1 cellular context compared by ENCODE assay signal in the genomic region with DNA sequence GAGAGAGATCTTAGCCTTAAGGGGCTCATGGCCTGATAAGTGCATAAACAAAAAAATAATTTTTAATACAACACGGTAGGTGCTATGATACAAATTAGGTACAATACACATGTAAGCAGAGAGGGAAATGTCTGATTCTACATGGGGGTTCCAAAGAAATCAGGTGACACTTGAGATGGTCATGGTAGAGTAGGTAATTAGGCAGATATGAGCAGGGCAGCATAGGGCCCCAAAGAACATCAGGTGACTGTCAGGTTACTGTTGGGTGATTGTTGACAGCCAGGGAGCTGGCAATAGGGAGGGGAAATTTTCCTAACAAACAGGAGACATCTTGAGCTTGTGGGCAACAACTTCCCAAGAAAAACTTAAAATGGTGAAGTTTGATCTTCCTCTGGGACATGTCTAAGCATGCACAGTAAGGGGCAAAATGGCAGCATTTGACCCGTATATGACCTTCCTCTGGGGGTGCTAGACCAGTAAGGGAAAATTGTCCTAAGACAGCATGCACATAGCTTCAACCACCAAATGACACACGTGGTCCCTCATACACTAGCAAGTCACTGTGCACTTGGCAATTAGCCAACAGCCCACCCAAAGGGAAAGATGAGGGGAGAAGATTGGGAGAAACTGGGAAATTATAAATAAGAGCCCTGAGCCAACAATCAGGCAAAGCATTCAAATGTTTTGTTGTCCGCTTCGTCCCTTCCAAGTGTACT.
TF ChIP-seq lines count a peak whose summit lies in the region.

No MANE protein-coding gene starts in this region.

TF ChIP-seq in HepG2, 621 proteins besides CTCF, POLR2A, EP300 and RAD21:
- no peak for TF ChIP-seq FOSL1 (CRISPR knock-in tag; IDR thresholded peaks at IDR 0.05; ENCODE audit: borderline replicate concordance)
- TF ChIP-seq, protein P1, sequence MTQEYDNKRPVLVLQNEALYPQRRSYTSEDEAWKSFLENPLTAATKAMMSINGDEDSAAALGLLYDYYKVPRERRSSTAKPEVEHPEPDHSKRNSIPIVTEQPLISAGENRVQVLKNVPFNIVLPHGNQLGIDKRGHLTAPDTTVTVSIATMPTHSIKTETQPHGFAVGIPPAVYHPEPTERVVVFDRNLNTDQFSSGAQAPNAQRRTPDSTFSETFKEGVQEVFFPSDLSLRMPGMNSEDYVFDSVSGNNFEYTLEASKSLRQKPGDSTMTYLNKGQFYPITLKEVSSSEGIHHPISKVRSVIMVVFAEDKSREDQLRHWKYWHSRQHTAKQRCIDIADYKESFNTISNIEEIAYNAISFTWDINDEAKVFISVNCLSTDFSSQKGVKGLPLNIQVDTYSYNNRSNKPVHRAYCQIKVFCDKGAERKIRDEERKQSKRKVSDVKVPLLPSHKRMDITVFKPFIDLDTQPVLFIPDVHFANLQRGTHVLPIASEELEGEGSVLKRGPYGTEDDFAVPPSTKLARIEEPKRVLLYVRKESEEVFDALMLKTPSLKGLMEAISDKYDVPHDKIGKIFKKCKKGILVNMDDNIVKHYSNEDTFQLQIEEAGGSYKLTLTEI (CRISPR knock-in tag; conservative IDR thresholded peaks at IDR 0.05), result no peak
- no peak for TF ChIP-seq ZNF564 (CRISPR knock-in tag; IDR thresholded peaks at IDR 0.05)
- no peak for TF ChIP-seq KAT8 (CRISPR knock-in tag; IDR thresholded peaks at IDR 0.05)
- TF ChIP-seq ZNF326 (CRISPR knock-in tag; IDR thresholded peaks at IDR 0.05; ENCODE audit: borderline replicate concordance), result no peak
- no peak for TF ChIP-seq FOXK2 (IDR thresholded peaks at IDR 0.05)
- TF ChIP-seq, protein P2, sequence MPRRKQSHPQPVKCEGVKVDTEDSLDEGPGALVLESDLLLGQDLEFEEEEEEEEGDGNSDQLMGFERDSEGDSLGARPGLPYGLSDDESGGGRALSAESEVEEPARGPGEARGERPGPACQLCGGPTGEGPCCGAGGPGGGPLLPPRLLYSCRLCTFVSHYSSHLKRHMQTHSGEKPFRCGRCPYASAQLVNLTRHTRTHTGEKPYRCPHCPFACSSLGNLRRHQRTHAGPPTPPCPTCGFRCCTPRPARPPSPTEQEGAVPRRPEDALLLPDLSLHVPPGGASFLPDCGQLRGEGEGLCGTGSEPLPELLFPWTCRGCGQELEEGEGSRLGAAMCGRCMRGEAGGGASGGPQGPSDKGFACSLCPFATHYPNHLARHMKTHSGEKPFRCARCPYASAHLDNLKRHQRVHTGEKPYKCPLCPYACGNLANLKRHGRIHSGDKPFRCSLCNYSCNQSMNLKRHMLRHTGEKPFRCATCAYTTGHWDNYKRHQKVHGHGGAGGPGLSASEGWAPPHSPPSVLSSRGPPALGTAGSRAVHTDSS (CRISPR knock-in tag; conservative IDR thresholded peaks at IDR 0.05), result no peak
- TF ChIP-seq ZNF496 (CRISPR knock-in tag; IDR thresholded peaks at IDR 0.05; ENCODE audit: insufficient replicate concordance), result no peak
- no peak for TF ChIP-seq ZFX (CRISPR knock-in tag; IDR thresholded peaks at IDR 0.05; ENCODE audit: low read depth)
- TF ChIP-seq PHF21A (CRISPR knock-in tag; IDR thresholded peaks at IDR 0.05), result no peak
- TF ChIP-seq DR1 (CRISPR knock-in tag; IDR thresholded peaks at IDR 0.05), result no peak
- TF ChIP-seq, protein P3, sequence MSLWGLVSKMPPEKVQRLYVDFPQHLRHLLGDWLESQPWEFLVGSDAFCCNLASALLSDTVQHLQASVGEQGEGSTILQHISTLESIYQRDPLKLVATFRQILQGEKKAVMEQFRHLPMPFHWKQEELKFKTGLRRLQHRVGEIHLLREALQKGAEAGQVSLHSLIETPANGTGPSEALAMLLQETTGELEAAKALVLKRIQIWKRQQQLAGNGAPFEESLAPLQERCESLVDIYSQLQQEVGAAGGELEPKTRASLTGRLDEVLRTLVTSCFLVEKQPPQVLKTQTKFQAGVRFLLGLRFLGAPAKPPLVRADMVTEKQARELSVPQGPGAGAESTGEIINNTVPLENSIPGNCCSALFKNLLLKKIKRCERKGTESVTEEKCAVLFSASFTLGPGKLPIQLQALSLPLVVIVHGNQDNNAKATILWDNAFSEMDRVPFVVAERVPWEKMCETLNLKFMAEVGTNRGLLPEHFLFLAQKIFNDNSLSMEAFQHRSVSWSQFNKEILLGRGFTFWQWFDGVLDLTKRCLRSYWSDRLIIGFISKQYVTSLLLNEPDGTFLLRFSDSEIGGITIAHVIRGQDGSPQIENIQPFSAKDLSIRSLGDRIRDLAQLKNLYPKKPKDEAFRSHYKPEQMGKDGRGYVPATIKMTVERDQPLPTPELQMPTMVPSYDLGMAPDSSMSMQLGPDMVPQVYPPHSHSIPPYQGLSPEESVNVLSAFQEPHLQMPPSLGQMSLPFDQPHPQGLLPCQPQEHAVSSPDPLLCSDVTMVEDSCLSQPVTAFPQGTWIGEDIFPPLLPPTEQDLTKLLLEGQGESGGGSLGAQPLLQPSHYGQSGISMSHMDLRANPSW (CRISPR knock-in tag; IDR thresholded peaks at IDR 0.05; ENCODE audit: borderline replicate concordance), result no peak
- no peak for TF ChIP-seq KDM3A (CRISPR knock-in tag; IDR thresholded peaks at IDR 0.05; ENCODE audit: low read depth)
- TF ChIP-seq, protein P4, sequence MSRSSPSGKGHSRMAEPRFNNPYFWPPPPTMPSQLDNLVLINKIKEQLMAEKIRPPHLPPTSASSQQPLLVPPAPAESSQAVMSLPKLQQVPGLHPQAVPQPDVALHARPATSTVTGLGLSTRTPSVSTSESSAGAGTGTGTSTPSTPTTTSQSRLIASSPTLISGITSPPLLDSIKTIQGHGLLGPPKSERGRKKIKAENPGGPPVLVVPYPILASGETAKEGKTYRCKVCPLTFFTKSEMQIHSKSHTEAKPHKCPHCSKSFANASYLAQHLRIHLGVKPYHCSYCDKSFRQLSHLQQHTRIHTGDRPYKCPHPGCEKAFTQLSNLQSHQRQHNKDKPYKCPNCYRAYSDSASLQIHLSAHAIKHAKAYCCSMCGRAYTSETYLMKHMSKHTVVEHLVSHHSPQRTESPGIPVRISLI (CRISPR knock-in tag; IDR thresholded peaks at IDR 0.05; ENCODE audit: borderline replicate concordance), result no peak
